17 cellular contexts compared by ENCODE assay signal in genomic region chr1:30325085-30325935, GRCh38.
A peak's percentile ranks its signal among the peaks of the same experiment; 100 is the strongest.
DNase-seq lines count a peak whose midpoint lies in the region; ATAC-seq and TF ChIP-seq lines count a peak whose summit lies in the region.
"Had no signal": no experiment of that assay in that cellular context is flagged by ENCODE, and none has a peak within 500 bp of the region (broad histone marks: within the 10 kb centered on the region; RNA-seq: fewer than 3 reads in every experiment).

No MANE protein-coding gene starts in this region.

- no peak for TF ChIP-seq CTCF in natural killer cell (IDR thresholded peaks at IDR 0.05)
- TF ChIP-seq CTCF in endodermal cell (conservative IDR thresholded peaks at IDR 0.05) = no peak

- H3K36me3 ChIP-seq in endodermal cell (ENCODE audit: control insufficient read depth, insufficient read depth, low read length) = no peaks in the 10 kb centered on the region

- no peak overlapping the region for H3K4me3 Mint-ChIP-seq in natural killer cell
- no peak overlapping the region for H3K4me3 Mint-ChIP-seq in natural killer cell treated with Interleukin-12 subunit alpha and Interleukin-12 subunit beta and Interleukin-15 and Interleukin-18, amount 100 ng/mL, for 72 hours
- no peak overlapping the region for H3K4me3 Mint-ChIP-seq in endodermal cell
- H3K4me3 Mint-ChIP-seq: CD8-positive, alpha-beta memory T cell; HFFc6 had no signal

- no peaks in the 10 kb centered on the region for H3K9me3 ChIP-seq in endodermal cell (ENCODE audit: control insufficient read depth, low read length)

- H3K9me3 Mint-ChIP-seq in natural killer cell (no peaks in the 10 kb centered on the region), endodermal cell (no peaks in the 10 kb centered on the region)
- H3K9me3 Mint-ChIP-seq in natural killer cell treated with Interleukin-12 subunit alpha and Interleukin-12 subunit beta and Interleukin-15 and Interleukin-18, amount 100 ng/mL, for 72 hours = no peaks in the 10 kb centered on the region
- H3K9me3 Mint-ChIP-seq: CD8-positive, alpha-beta memory T cell had no signal

- H3K27me3 ChIP-seq in endodermal cell (ENCODE audit: control insufficient read depth, insufficient read depth, low read length, poor library complexity, severe bottlenecking) = no peaks in the 10 kb centered on the region

- H3K4me1 Mint-ChIP-seq in natural killer cell (no peaks in the 10 kb centered on the region), endodermal cell (peaks cover 12% of the 10 kb centered on the region)
- H3K4me1 Mint-ChIP-seq in natural killer cell treated with Interleukin-12 subunit alpha and Interleukin-12 subunit beta and Interleukin-15 and Interleukin-18, amount 100 ng/mL, for 72 hours (ENCODE audit: low read depth in 2 of 2) = no peaks in the 10 kb centered on the region
- H3K4me1 Mint-ChIP-seq: CD8-positive, alpha-beta memory T cell had no signal

- H3K4me1 ChIP-seq in endodermal cell (ENCODE audit: control insufficient read depth, insufficient read depth, low read length) = peaks cover 9% of the 10 kb centered on the region

- H3K4me3 ChIP-seq in endodermal cell (ENCODE audit: low read length) = no peak overlapping the region

- H3K27ac Mint-ChIP-seq in natural killer cell (no peak overlapping the region), endodermal cell (no peak overlapping the region)
- H3K27ac Mint-ChIP-seq in natural killer cell treated with Interleukin-12 subunit alpha and Interleukin-12 subunit beta and Interleukin-15 and Interleukin-18, amount 100 ng/mL, for 72 hours = no peak overlapping the region
- H3K27ac Mint-ChIP-seq: HFFc6 had no signal

- no peak overlapping the region for H3K27ac ChIP-seq in endodermal cell (ENCODE audit: low read depth, low read length)

- H3K27me3 Mint-ChIP-seq in natural killer cell (ENCODE audit: low read depth in 2 of 2) (peaks cover 0 to 3% of the 10 kb centered on the region in 2 donors), endodermal cell (ENCODE audit: insufficient read depth) (peaks cover 8% of the 10 kb centered on the region)
- H3K27me3 Mint-ChIP-seq in natural killer cell treated with Interleukin-12 subunit alpha and Interleukin-12 subunit beta and Interleukin-15 and Interleukin-18, amount 100 ng/mL, for 72 hours = no peaks in the 10 kb centered on the region

- no peak for ATAC-seq in natural killer cell
- ATAC-seq in natural killer cell treated with Interleukin-12 subunit alpha and Interleukin-12 subunit beta and Interleukin-15 and Interleukin-18, amount 100 ng/mL, for 72 hours = no peak
- ATAC-seq in GM19023 (IDR thresholded peaks at IDR 0.05; ENCODE audit: unreplicated experiment) = no peak

- H3K36me3 Mint-ChIP-seq in natural killer cell (no peaks in the 10 kb centered on the region), endodermal cell (ENCODE audit: low read depth) (no peaks in the 10 kb centered on the region)
- no peaks in the 10 kb centered on the region for H3K36me3 Mint-ChIP-seq in natural killer cell treated with Interleukin-12 subunit alpha and Interleukin-12 subunit beta and Interleukin-15 and Interleukin-18, amount 100 ng/mL, for 72 hours
- H3K36me3 Mint-ChIP-seq: CD8-positive, alpha-beta memory T cell had no signal

- intact Hi-C loops in natural killer cell (cut with micrococcal nuclease) (no loop called here), posterior vena cava (cut with DNase I) (no loop called here)

- DNase-seq in natural killer cell = peak; percentile 5
- no peak for DNase-seq in natural killer cell treated with Interleukin-12 subunit alpha and Interleukin-12 subunit beta and Interleukin-15 and Interleukin-18, amount 100 ng/mL, for 72 hours (ENCODE audit: low spot score)
- peak; percentile 40 for DNase-seq in endodermal cell
- DNase-seq in posterior vena cava (ENCODE audit: low spot score) = peak; percentile 58
- no peak for DNase-seq in superior temporal gyrus (ENCODE audit: extremely low spot score)
- no peak for DNase-seq in H4 (ENCODE audit: low spot score)
- DNase-seq: C1 segment of cervical spinal cord; CD8-positive, alpha-beta memory T cell; DMS53; GOT3; HFFc6; NCI-H1417; NCI-H187; NCI-H2107; NCI-H524; SHP77 treated with DMSO at 0.1 percent for 48 hours had no signal

- 90 to 92% methylated on average over 3 to 12 of the region's 12 CpGs for WGBS in endodermal cell (ENCODE audit: insufficient coverage in 1 of 2, insufficient read length in 1 of 2), 2 experiments

- no peak overlapping the region for H3K9ac ChIP-seq in endodermal cell (ENCODE audit: extremely low read depth, low read length, poor library complexity, severe bottlenecking)

Comparison
In these comparisons a context has a peak if more than half of its experiments do, and no peak if none do; other contexts are left out.
1. DNase-seq: peak in natural killer cell (single experiment), endodermal cell (single experiment) and posterior vena cava (single experiment); none in natural killer cell treated with Interleukin-12 subunit alpha and Interleukin-12 subunit beta and Interleukin-15 and Interleukin-18, amount 100 ng/mL, for 72 hours (single experiment), superior temporal gyrus (single experiment) and H4 (single experiment).